In the genomic region with DNA sequence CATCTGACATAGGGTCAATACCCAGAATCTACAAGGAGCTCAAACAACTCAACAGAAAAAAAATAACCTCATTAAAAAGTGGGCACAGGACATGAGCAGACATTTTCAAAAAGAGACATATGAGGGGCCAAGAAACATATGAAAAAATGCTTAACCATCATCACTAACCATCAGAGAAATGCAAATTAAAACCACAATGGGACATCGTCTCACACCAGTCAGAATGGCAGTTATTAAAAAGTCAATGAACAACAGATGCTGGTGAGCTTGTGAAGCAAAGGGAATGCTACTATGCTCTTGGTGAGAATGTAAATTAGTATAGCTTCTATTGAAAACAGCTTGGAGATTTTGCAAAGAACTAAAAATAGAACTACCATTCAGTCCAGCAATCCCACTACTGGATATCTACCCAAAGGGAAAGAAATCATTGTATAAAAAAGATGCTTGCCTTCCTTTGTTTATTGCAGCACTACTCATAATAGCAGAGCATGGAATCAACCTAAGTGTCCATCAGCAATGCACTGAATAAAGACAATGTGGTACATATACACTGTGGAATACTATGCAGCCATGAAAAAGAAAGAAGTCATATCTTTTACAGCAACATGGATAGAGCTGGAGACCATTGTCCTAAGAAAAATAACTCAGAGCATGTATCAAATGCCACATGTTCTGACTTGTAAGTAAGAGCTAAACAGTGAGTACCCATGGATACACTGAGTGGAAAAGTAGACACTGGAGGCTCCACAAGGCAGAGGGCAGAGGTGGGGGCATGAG, we compare ENCODE assay signal across 1 cellular context.
TF ChIP-seq lines count a peak whose summit lies in the region.

No MANE protein-coding gene starts in this region.

TF ChIP-seq in GM12878, 131 proteins besides CTCF, POLR2A, EP300 and RAD21 (continued from another document):
- TF ChIP-seq, protein P1, sequence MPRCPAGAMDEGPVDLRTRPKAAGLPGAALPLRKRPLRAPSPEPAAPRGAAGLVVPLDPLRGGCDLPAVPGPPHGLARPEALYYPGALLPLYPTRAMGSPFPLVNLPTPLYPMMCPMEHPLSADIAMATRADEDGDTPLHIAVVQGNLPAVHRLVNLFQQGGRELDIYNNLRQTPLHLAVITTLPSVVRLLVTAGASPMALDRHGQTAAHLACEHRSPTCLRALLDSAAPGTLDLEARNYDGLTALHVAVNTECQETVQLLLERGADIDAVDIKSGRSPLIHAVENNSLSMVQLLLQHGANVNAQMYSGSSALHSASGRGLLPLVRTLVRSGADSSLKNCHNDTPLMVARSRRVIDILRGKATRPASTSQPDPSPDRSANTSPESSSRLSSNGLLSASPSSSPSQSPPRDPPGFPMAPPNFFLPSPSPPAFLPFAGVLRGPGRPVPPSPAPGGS (IDR thresholded peaks at IDR 0.05; ENCODE audit: borderline replicate concordance, insufficient read depth, low read depth, low read length, poor library complexity, severe bottlenecking): no peak
- TF ChIP-seq SMAD1 (IDR thresholded peaks at IDR 0.05; ENCODE audit: low read depth, partially characterized antibody) (no peak), ASH2L (IDR thresholded peaks at IDR 0.05; ENCODE audit: borderline replicate concordance, low read depth) (no peak), PKNOX1 (IDR thresholded peaks at IDR 0.05) (no peak), CEBPZ (IDR thresholded peaks at IDR 0.05; ENCODE audit: low read depth, low read length) (no peak), PAX8 (IDR thresholded peaks at IDR 0.05) (no peak), SMARCA5 (IDR thresholded peaks at IDR 0.05) (0 out of 2 replicates have a peak, but pooled peaks have one; percentile 61), RUNX3 (IDR thresholded peaks at IDR 0.05; ENCODE audit: low read length) (peak; percentile 35; the same call in 1 of the 2 replicates)
TF ChIP-seq in GM12878: peak in this region for 3.
